14 cellular contexts compared by ENCODE assay signal in the genomic region with DNA sequence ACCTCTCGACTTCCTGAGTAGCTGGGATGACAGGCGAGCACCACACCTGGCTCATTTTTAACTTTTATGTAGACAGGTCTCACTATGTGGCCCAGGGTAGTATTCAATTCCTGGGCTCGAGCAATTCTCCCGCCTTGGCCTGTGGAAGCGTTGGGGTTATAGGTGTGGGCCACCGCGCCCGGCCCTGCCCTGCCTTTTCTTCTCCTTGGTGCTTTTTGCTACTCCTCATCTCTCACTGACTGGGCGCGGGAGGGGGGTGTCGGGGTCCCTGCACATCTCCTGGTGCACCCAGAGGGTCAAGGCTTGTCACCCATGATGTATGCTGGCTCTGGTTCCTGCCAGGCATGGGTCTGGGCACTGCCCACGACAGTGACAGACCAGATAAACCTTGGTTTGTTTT. TPM values are rescaled to one million over a fixed set of nuclear protein-coding genes. Genes with fewer than 3 reads are reported as not detected.
DNase-seq lines count a peak whose midpoint lies in the region; ATAC-seq and TF ChIP-seq lines count a peak whose summit lies in the region.
"Had no signal": no experiment of that assay in that cellular context is flagged by ENCODE, and none has a peak within 500 bp of the region (broad histone marks: within the 10 kb centered on the region; RNA-seq: fewer than 3 reads in every experiment).

No MANE protein-coding gene starts in this region.

- H3K4me1 Mint-ChIP-seq in activated T-cell treated with anti-CD3 and anti-CD28 coated beads, Interleukin-2, amount 50 U/mL, for 24 hours (ENCODE audit: low read depth): peaks cover 29% of the 10 kb centered on the region

- intact Hi-C loops in PC-9 (cut with micrococcal nuclease; ENCODE audit: unreplicated experiment) (loop anchor here (10.0 kb wide), 1 partner anchor 260 kb away; the partner anchor contains the start of gene PGAP6), colonic mucosa (cut with DNase I) (no loop called here), gastrocnemius medialis (cut with DNase I; ENCODE audit: low total_unique reads) (loop anchor here (10.0 kb wide), 1 partner anchor 410 kb away; the partner anchor contains the start of gene FAM234A), left colon (cut with DNase I, micrococcal nuclease) (no loop called here)

- peaks cover 59% of the 10 kb centered on the region for H3K79me2 ChIP-seq in PC-9 (ENCODE audit: low read depth)

- H3K36me3 ChIP-seq in PC-9 (ENCODE audit: low read depth): no peaks in the 10 kb centered on the region
- no peaks in the 10 kb centered on the region for H3K36me3 ChIP-seq in colonic mucosa
- H3K36me3 ChIP-seq in gastrocnemius medialis: no peaks in the 10 kb centered on the region

- peaks cover 41% of the 10 kb centered on the region for H3K36me3 Mint-ChIP-seq in activated T-cell treated with anti-CD3 and anti-CD28 coated beads, Interleukin-2, amount 50 U/mL, for 24 hours (ENCODE audit: low read depth)

- in situ Hi-C loops in gastrocnemius medialis (cut with MboI; ENCODE audit: low sequenced_read_pairs in 4 of 4): no loop called here

- no peak for TF ChIP-seq POLR2A in gastrocnemius medialis (IDR thresholded peaks at IDR 0.05)

- peak overlapping the region; percentile 12 to 95 for H3K9ac ChIP-seq in colonic mucosa (ENCODE audit: low read depth in 2 of 2, low read length in 2 of 2)

- H3K4me1 ChIP-seq in PC-9 (replicated peaks; ENCODE audit: insufficient read depth) (peaks cover 53% of the 10 kb centered on the region), colonic mucosa (peaks cover 34% of the 10 kb centered on the region), gastrocnemius medialis (peaks cover 40 to 61% of the 10 kb centered on the region in 2 donors)

- H3K9me3 ChIP-seq in PC-9 (ENCODE audit: insufficient read depth, low read depth): no peaks in the 10 kb centered on the region
- no peaks in the 10 kb centered on the region for H3K9me3 ChIP-seq in colonic mucosa
- H3K9me3 ChIP-seq in gastrocnemius medialis: no peaks in the 10 kb centered on the region

- TF ChIP-seq CTCF in PC-9 (conservative IDR thresholded peaks at IDR 0.05) (no peak), colonic mucosa (IDR thresholded peaks at IDR 0.05) (no peak), gastrocnemius medialis (IDR thresholded peaks at IDR 0.05 in 4 of 5, conservative IDR thresholded peaks at IDR 0.05 in 1 of 5) (no peak)

- H3K27ac ChIP-seq in PC-9: peak overlapping the region; percentile 65
- peak overlapping the region; percentile 80 for H3K27ac ChIP-seq in colonic mucosa
- peak overlapping the region; percentile 87 to 97 (median 96) for H3K27ac ChIP-seq in gastrocnemius medialis

- CTCF ChIA-PET in PC-9 (lab: Charles Lee): no interaction called here

- peak overlapping the region; percentile 59 for H3K27ac Mint-ChIP-seq in activated T-cell treated with anti-CD3 and anti-CD28 coated beads, Interleukin-2, amount 50 U/mL, for 24 hours
- H3K27ac Mint-ChIP-seq: nephron progenitor cell had no signal

- H3K4me3 ChIP-seq in PC-9 (no peak overlapping the region; the same call in 1 of the 2 replicates), colonic mucosa (no peak overlapping the region), gastrocnemius medialis (no peak overlapping the region)
- H3K4me3 ChIP-seq: GM12878 had no signal

- H3K9me3 Mint-ChIP-seq in activated T-cell treated with anti-CD3 and anti-CD28 coated beads, Interleukin-2, amount 50 U/mL, for 24 hours: no peaks in the 10 kb centered on the region
- H3K9me3 Mint-ChIP-seq: nephron progenitor cell had no signal

- peaks cover 38% of the 10 kb centered on the region for H3F3A ChIP-seq in PC-9 (ENCODE audit: insufficient read depth, low read depth)

- H4K20me1 ChIP-seq in PC-9 (ENCODE audit: insufficient read depth): peaks cover 17% of the 10 kb centered on the region; the same call in 1 of the 2 replicates

- no peaks in the 10 kb centered on the region for H3K27me3 Mint-ChIP-seq in activated T-cell treated with anti-CD3 and anti-CD28 coated beads, Interleukin-2, amount 50 U/mL, for 24 hours

- POLR2A ChIA-PET in PC-9 (lab: Charles Lee; ENCODE audit: unreplicated experiment): no interaction called here

- BruUV-seq in PC-9 (replicated peaks; lab: Mats Ljungman, UMichigan): no TSS peak

- peak overlapping the region; percentile 83 for H3K4me3 Mint-ChIP-seq in activated T-cell treated with anti-CD3 and anti-CD28 coated beads, Interleukin-2, amount 50 U/mL, for 24 hours

- H3K27me3 ChIP-seq in PC-9 (ENCODE audit: insufficient read depth, low read depth): no peaks in the 10 kb centered on the region
- no peaks in the 10 kb centered on the region for H3K27me3 ChIP-seq in colonic mucosa
- no peaks in the 10 kb centered on the region for H3K27me3 ChIP-seq in gastrocnemius medialis

- no peak overlapping the region for H2AFZ ChIP-seq in PC-9

- H3K9me2 ChIP-seq in PC-9 (ENCODE audit: insufficient read depth): no peaks in the 10 kb centered on the region

- DNase-seq in activated T-cell treated with anti-CD3 and anti-CD28 coated beads, Interleukin-2, amount 50 U/mL, for 24 hours: no peak
- no peak for DNase-seq in activated T-cell treated with anti-CD3 and anti-CD28 coated beads, Interleukin-2, amount 50 U/mL, for 48 hours
- DNase-seq in PC-9 (no peak), colonic mucosa (no peak), gastrocnemius medialis (no peak), left colon (no peak), NCI-H146 (lab: John Stamatoyannopoulos, UW) (no peak)
- DNase-seq: activated CD8-positive, alpha-beta memory T cell treated with anti-CD3 and anti-CD28 coated beads, Interleukin-2, amount 50 U/mL, for 48 hours; NCI-H2081 treated with DMSO at 0.1 percent for 48 hours; NCI-H524 treated with DMSO at 0.1 percent for 48 hours; nephron progenitor cell had no signal

- no peak for ATAC-seq in gastrocnemius medialis
- ATAC-seq in left colon: no peak
- ATAC-seq in HG03095 (IDR thresholded peaks at IDR 0.05; ENCODE audit: unreplicated experiment): no peak
- ATAC-seq: GM12878, SK-N-SH treated with all-trans-retinoic acid at 6 μM for 48 hours had no signal

- H3K4me2 ChIP-seq in PC-9: peak overlapping the region; percentile 97

RNA-seq across cellular contexts. Expression of gene MCRIP2, which starts 2.9 kb away (rescaled TPM):
- total RNA-seq in PC-9 (2021): 64.2 and 69.6 TPM in 2 replicates
- total RNA-seq in colonic mucosa: 100 to 1,000 TPM; 132 to 158 TPM
- total RNA-seq in gastrocnemius medialis: 100 to 1,000 TPM in 3 of 4 donors, 10 to 100 TPM in 1; 59.6 to 155 (median 114) TPM
- total RNA-seq in left colon: 100 to 1,000 TPM in 1 of 2 donors, 10 to 100 TPM in 1; 98.5 to 161 TPM

RNA-seq across cellular contexts. Expression of gene WDR90, which starts 4.6 kb away (rescaled TPM):
- 118 and 126 TPM in 2 replicates for total RNA-seq in PC-9 (2021)
- 100 to 1,000 TPM in 1 of 2 donors, 10 to 100 TPM in 1; 25.1 to 122 TPM for total RNA-seq in colonic mucosa
- total RNA-seq in gastrocnemius medialis: 1 to 10 TPM; 2.9 to 9.8 (median 6.5) TPM
- 10 to 100 TPM; 28.3 to 57.6 TPM for total RNA-seq in left colon

RNA-seq across cellular contexts. Expression of gene METTL26, which starts 8.5 kb away (rescaled TPM):
- total RNA-seq in PC-9 (2021) (144 and 158 TPM in 2 replicates), colonic mucosa (100 to 1,000 TPM in 1 of 2 donors, 10 to 100 TPM in 1; 43.7 to 102 TPM), gastrocnemius medialis (100 to 1,000 TPM; 114 to 212 (median 141) TPM), left colon (10 to 100 TPM; 42.0 to 52.0 TPM)

RNA-seq across cellular contexts. Expression of gene WFIKKN1, which starts 13.8 kb away (rescaled TPM):
- total RNA-seq in PC-9 (2021): 6.9 and 9.2 TPM in 2 replicates
- 1 to 10 TPM in 1 of 2 donors, under 1 TPM in 1; 0.80 to 1.1 TPM for total RNA-seq in colonic mucosa
- total RNA-seq in gastrocnemius medialis: 1 to 10 TPM in 3 of 4 donors, under 1 TPM in 1; 0.12 to 3.2 (median 1.3) TPM
- 1 to 10 TPM in 1 of 2 donors, under 1 TPM in 1; 0.64 to 3.6 TPM for total RNA-seq in left colon

RNA-seq across cellular contexts. Expression of gene RHOT2, which starts 23.4 kb away (rescaled TPM):
- total RNA-seq in PC-9 (2021) (143 and 173 TPM in 2 replicates), colonic mucosa (100 to 1,000 TPM; 112 to 182 TPM), gastrocnemius medialis (10 to 100 TPM; 20.9 to 41.6 (median 27.3) TPM), left colon (100 to 1,000 TPM; 118 to 158 TPM)

Comparison
In these comparisons a context has a peak if more than half of its experiments do, and no peak if none do; other contexts are left out.
1. intact Hi-C loops: an anchor here in PC-9 (10.0 kb wide) and gastrocnemius medialis (10.0 kb wide); none called in colonic mucosa and left colon.